Comparison of ENCODE assay signal across 14 cellular contexts in the genomic region with DNA sequence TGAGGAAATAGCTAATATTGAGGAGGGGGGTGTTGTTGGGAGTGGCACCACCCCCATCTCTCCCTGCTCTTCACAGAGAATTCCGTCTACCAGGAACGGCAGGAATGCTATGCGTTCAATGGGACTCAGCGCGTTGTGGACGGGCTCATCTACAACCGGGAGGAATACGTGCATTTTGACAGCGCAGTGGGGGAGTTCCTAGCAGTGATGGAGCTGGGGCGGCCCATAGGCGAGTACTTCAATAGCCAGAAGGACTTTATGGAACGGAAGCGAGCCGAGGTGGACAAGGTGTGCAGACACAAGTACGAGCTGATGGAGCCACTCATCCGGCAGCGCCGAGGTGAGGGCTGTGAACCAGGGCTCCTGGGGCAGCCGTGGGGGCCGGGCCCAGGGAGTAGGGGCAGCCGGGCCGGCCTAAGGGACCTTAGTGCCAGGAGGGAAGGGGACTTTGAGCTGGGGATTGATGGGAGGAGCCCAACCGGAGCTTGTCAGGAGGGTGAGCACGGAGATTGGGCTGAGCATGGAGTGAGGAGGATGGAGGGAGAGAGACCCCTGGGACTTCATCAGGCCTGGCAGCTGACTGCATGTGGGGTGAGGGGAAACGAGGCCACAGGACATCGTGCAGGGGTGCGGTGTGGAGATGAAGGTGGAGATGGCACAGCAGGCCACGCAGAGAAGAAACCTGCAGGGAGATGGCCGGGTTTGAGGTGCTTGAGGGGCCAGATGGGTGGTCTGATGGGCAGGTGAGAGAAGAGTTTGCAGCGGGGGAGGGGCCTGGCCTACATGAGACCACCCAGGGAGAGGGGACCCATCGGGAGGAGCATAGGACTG. TPM values are rescaled to one million over a fixed set of nuclear protein-coding genes. Genes with fewer than 3 reads are reported as not detected.
DNase-seq lines count a peak whose midpoint lies in the region; ATAC-seq, FAIRE-seq and TF ChIP-seq lines count a peak whose summit lies in the region.
"Had no signal": no experiment of that assay in that cellular context is flagged by ENCODE, and none has a peak within 500 bp of the region (broad histone marks: within the 10 kb centered on the region; RNA-seq: fewer than 3 reads in every experiment).

No MANE protein-coding gene starts in this region.

- no peaks in the 10 kb centered on the region; the same call in 1 of the 2 replicates for H3K4me1 ChIP-seq in Caco-2
- H3K4me1 ChIP-seq in GM12878 (ENCODE audit: control insufficient read depth, insufficient read depth, low read length), result peaks cover 50% of the 10 kb centered on the region

- no peaks in the 10 kb centered on the region for H3K79me2 ChIP-seq in GM12878 (ENCODE audit: control insufficient read depth, insufficient read depth, low read length)

- H3K27ac ChIP-seq in GM12878 (ENCODE audit: control insufficient read depth, insufficient read depth), result no peak overlapping the region
- H3K27ac ChIP-seq: ascending aorta, esophagus muscularis mucosa had no signal

- H3K4me1 Mint-ChIP-seq in Caco-2 (ENCODE audit: low read depth, unreplicated experiment) (peaks cover 6% of the 10 kb centered on the region), naive B cell (peaks cover 53 to 67% (median 58%) of the 10 kb centered on the region in 3 donors)

- POLR2A ChIA-PET in Caco-2 (lab: Charles Lee) (no interaction called here), GM12878 (lab: Charles Lee) (interaction anchor here (0.6 to 1.8 kb wide), 7 partner anchors 23 to 225 kb away, joined by 3 to 5 read pairs (median 4); partner anchors contain the start of genes HLA-DPA1 and HLA-DPB1)

- TF ChIP-seq CTCF in Caco-2 (IDR thresholded peaks at IDR 0.05; ENCODE audit: insufficient read depth in 1 of 2, low read depth in 1 of 2, low read length in 1 of 2, severe bottlenecking in 1 of 2, unreplicated experiment in 1 of 2) (no peak), GM12878 (IDR thresholded peaks at IDR 0.05 in 2 of 3, conservative IDR thresholded peaks at IDR 0.05 in 1 of 3; ENCODE audit: control insufficient read depth in 2 of 3, extremely low read depth in 1 of 3, insufficient read depth in 1 of 3, low read depth in 3 of 3, low read length in 3 of 3) (no peak)

- no peak for TF ChIP-seq POLR2A in GM12878 (IDR thresholded peaks at IDR 0.05; ENCODE audit: low read depth, low read length)

- BruUV-seq in Caco-2 (replicated peaks; lab: Mats Ljungman, UMichigan) (no TSS peak), GM12878 (replicated peaks; lab: Mats Ljungman, UMichigan) (no TSS peak)

- no peak for FAIRE-seq in GM12878 (lab: Jason Lieb, UNC)
- FAIRE-seq: G401.6 had no signal

- 24% methylated on average over 31 of the region's 31 CpGs for WGBS in GM12878 (ENCODE audit: insufficient coverage, insufficient replicate concordance, low lambda C conversion rate, missing lambda C conversion rate)

- intact Hi-C loops in Caco-2 (cut with micrococcal nuclease; ENCODE audit: unreplicated experiment) (no loop called here), GM12878 (cut with micrococcal nuclease; ENCODE audit: unreplicated experiment) (no loop called here)

- H3K9ac ChIP-seq in GM12878 (ENCODE audit: control insufficient read depth, insufficient read depth, low read length), result no peak overlapping the region

- peak overlapping the region; percentile 19; the same call in 1 of the 2 replicates for H2AFZ ChIP-seq in GM12878 (ENCODE audit: control insufficient read depth, low read depth, low read length)

- H3K4me3 ChIP-seq in Caco-2 (ENCODE audit: low read depth, low read length) (no peak overlapping the region), H7 (ENCODE audit: insufficient read depth, low read depth, low read length) (peak overlapping the region; percentile 66), GM12878 (no peak overlapping the region)
- H3K4me3 ChIP-seq: ascending aorta, esophagus muscularis mucosa had no signal

- CTCF ChIA-PET in Caco-2 (lab: Charles Lee), result no interaction called here
- CTCF ChIA-PET in GM12878 (lab: Yijun Ruan, JAX), result interaction anchor here (0.8 to 8.9 kb wide), 11 partner anchors 13 to 133 kb away, joined by 3 to 184 read pairs (median 6); no protein-coding TSS in a partner anchor

- H3K36me3 Mint-ChIP-seq in Caco-2 (ENCODE audit: insufficient read depth, unreplicated experiment) (no peaks in the 10 kb centered on the region), naive B cell (peaks cover 0 to 8% of the 10 kb centered on the region in 2 donors)

- no peaks in the 10 kb centered on the region; the same call in 1 of the 2 replicates for H3K9me3 ChIP-seq in Caco-2
- H3K9me3 ChIP-seq in GM12878 (replicated peaks; ENCODE audit: control insufficient read depth, insufficient read depth, low read length), result no peaks in the 10 kb centered on the region; the same call in 2 of the 3 replicates
- H3K9me3 ChIP-seq: ascending aorta, esophagus muscularis mucosa had no signal

- SMC1A ChIA-PET in GM12878 (lab: Charles Lee; ENCODE audit: uncharacterized antibody, unreplicated experiment), result interaction anchor here (0.9 to 8.9 kb wide), 9 partner anchors 19 to 132 kb away, joined by 3 to 139 read pairs (median 4); partner anchors contain the start of gene HLA-DOA

- ATAC-seq in GM12878 (no peak), naive B cell (ENCODE audit: low read depth in 2 of 2) (no peak), GM18868 (IDR thresholded peaks at IDR 0.05; ENCODE audit: unreplicated experiment) (no peak), GM19452 (IDR thresholded peaks at IDR 0.05; ENCODE audit: unreplicated experiment) (no peak)
- ATAC-seq: activated CD4-positive, CD25-positive, alpha-beta regulatory T cell treated with anti-CD3 and anti-CD28 coated beads, Interleukin-2, amount 50 U/mL, for 24 hours; left cardiac atrium had no signal

- in situ Hi-C loops in GM12878 (cut with MboI), result loop anchor here (5.0 kb wide), 1 partner anchor 130 kb away; no protein-coding TSS in a partner anchor

- peaks cover 6% of the 10 kb centered on the region for H3K9me3 Mint-ChIP-seq in Caco-2 (ENCODE audit: unreplicated experiment)
- H3K9me3 Mint-ChIP-seq in naive B cell, result peaks cover 0 to 4% (median 2%) of the 10 kb centered on the region in 7 donors

- H4K20me1 ChIP-seq in GM12878 (ENCODE audit: control insufficient read depth, insufficient read depth), result no peaks in the 10 kb centered on the region

- DNase-seq in Caco-2, result no peak
- DNase-seq in H7, result peak; percentile 67
- no peak for DNase-seq in GM12878 (ENCODE audit: low read depth, low spot score)
- no peak for DNase-seq in naive B cell
- no peak for DNase-seq in activated CD4-positive, CD25-positive, alpha-beta regulatory T cell (lab: John Stamatoyannopoulos, UW)
- DNase-seq in COLO668 (lab: John Stamatoyannopoulos, UW; ENCODE audit: unreplicated experiment), result no peak
- DNase-seq: left cardiac atrium, NCI-H1694 had no signal

- H3K4me2 ChIP-seq in GM12878 (ENCODE audit: control insufficient read depth, insufficient read depth), result peak overlapping the region; percentile 49

- H3K4me3 Mint-ChIP-seq in Caco-2 (ENCODE audit: unreplicated experiment) (no peak overlapping the region), naive B cell (peak overlapping the region; percentile 19 to 89 (median 76))

- TF ChIP-seq EP300 in GM12878 (IDR thresholded peaks at IDR 0.05; ENCODE audit: borderline replicate concordance in 1 of 2, control insufficient read depth in 1 of 2, low read depth in 2 of 2, low read length in 2 of 2), result no peak

- no peak for TF ChIP-seq RAD21 in GM12878 (IDR thresholded peaks at IDR 0.05; ENCODE audit: insufficient read depth, low read depth, low read length)

- H3K27me3 ChIP-seq in Caco-2 (replicated peaks; ENCODE audit: control insufficient read depth, insufficient read depth, low read length) (peaks cover 1% of the 10 kb centered on the region), H7 (ENCODE audit: control insufficient read depth, insufficient read depth, low read length) (no peaks in the 10 kb centered on the region; the same call in 1 of the 2 replicates), GM12878 (replicated peaks in 1 of 2; ENCODE audit: control insufficient read depth in 2 of 2, insufficient read depth in 2 of 2, low read length in 1 of 2) (peaks cover 0 to 2% of the 10 kb centered on the region in 2 experiments; a peak in 2 of 4 replicates)
- H3K27me3 ChIP-seq: ascending aorta had no signal

- H3K27me3 Mint-ChIP-seq in Caco-2 (ENCODE audit: insufficient read depth, unreplicated experiment), result peaks cover 21% of the 10 kb centered on the region
- peaks cover 0 to 12% (median 9%) of the 10 kb centered on the region in 3 donors for H3K27me3 Mint-ChIP-seq in naive B cell

- H3K27ac Mint-ChIP-seq in Caco-2 (ENCODE audit: unreplicated experiment) (peak overlapping the region; percentile 69), naive B cell (peak overlapping the region in 5 of 6 donors; percentile 14 to 81 (median 64))

- RAD21 ChIA-PET in GM12878 (lab: Charles Lee; ENCODE audit: unreplicated experiment), result interaction anchor here (0.6 to 1.4 kb wide), 8 partner anchors 9 to 131 kb away, joined by 3 to 4 read pairs (median 3); no protein-coding TSS in a partner anchor

- H3K36me3 ChIP-seq in Caco-2 (ENCODE audit: control insufficient read depth, insufficient read depth, low read length) (no peaks in the 10 kb centered on the region), H7 (replicated peaks; ENCODE audit: control insufficient read depth, insufficient read depth, low read length) (no peaks in the 10 kb centered on the region; the same call in 1 of the 2 replicates), GM12878 (ENCODE audit: control insufficient read depth in 2 of 2, insufficient read depth in 2 of 2, low read length in 1 of 2) (no peaks in the 10 kb centered on the region)
- H3K36me3 ChIP-seq: ascending aorta, esophagus muscularis mucosa had no signal

RNA-seq across cellular contexts. Expression of gene HLA-DPB1, which starts 41.3 kb away (rescaled TPM):
- total RNA-seq in Caco-2 (2022) (not detected in 2 replicates), GM12878 (2014; rRNA removed) (395 and 404 TPM in 2 replicates), GM12878 (2014; rRNA removed; fragmentation: Illumina TruSeq; extraction: Trizol) (285 and 287 TPM in 2 replicates), GM12878 (2021) (481 and 486 TPM in 2 replicates)
- total RNA-seq in H7 (2014; rRNA removed; shearing (Covaris generic)), result 27.6 and 29.3 TPM in 2 replicates
- 134 and 137 TPM in 2 replicates for total RNA-seq in GM12878 (2013; cell fraction: nucleolus; rRNA removed)
- polyA plus RNA-seq in GM12878 (2011; ENCODE audit: low read depth), result 254 TPM
- polyA plus RNA-seq in GM12878 (2011; rRNA removed) (292 and 430 TPM in 2 replicates), GM12878 (2014; fragmentation: Illumina TruSeq; extraction: Trizol) (226 and 305 TPM in 2 replicates), GM12878 (2014; fragmentation: Nextera tagmentation; extraction: Ambion mirVana) (100 to 1,000 TPM; 101 to 177 TPM), GM12878 (2014; rRNA removed) (675 and 740 TPM in 2 replicates), GM12878 (2016; fragmentation: Nextera tagmentation; extraction: Ambion mirVana) (100 to 1,000 TPM; 346 to 359 TPM), naive B cell (ENCODE audit: low read depth in 6 of 6) (1,000 to 10,000 TPM; 1,951 to 3,267 (median 2,600) TPM)
- polyA plus RNA-seq in GM12878 (2011; cell fraction: cytosol; rRNA removed), result 502 and 678 TPM in 2 replicates
- 323 and 407 TPM in 2 replicates for polyA plus RNA-seq in GM12878 (2011; cell fraction: nucleus; rRNA removed)
- 456 and 490 TPM in 2 replicates for polyA plus RNA-seq in GM12878 (2012)
- polyA minus RNA-seq in GM12878 (2011; rRNA and poly(A)+ RNA removed), result 225 and 371 TPM in 2 replicates
- 92.2 and 105 TPM in 2 replicates for polyA minus RNA-seq in GM12878 (2011; cell fraction: cytosol; rRNA and poly(A)+ RNA removed)
- polyA minus RNA-seq in GM12878 (2011; cell fraction: nucleus; rRNA and poly(A)+ RNA removed), result 45.3 and 62.7 TPM in 2 replicates

RNA-seq across cellular contexts. Expression of gene HLA-DPA1, which starts 43.6 kb away (rescaled TPM):
- not detected in 2 replicates for total RNA-seq in Caco-2 (2022)
- total RNA-seq in H7 (2014; rRNA removed; shearing (Covaris generic)), result 3.6 and 4.9 TPM in 2 replicates
- 426 and 443 TPM in 2 replicates for total RNA-seq in GM12878 (2013; cell fraction: nucleolus; rRNA removed)
- total RNA-seq in GM12878 (2014; rRNA removed), result 1,084 and 1,097 TPM in 2 replicates
- total RNA-seq in GM12878 (2014; rRNA removed; fragmentation: Illumina TruSeq; extraction: Trizol), result 990 and 1,018 TPM in 2 replicates
- total RNA-seq in GM12878 (2021), result 707 and 749 TPM in 2 replicates
- polyA plus RNA-seq in GM12878 (2011; ENCODE audit: low read depth), result 802 TPM
- 1,074 and 1,640 TPM in 2 replicates for polyA plus RNA-seq in GM12878 (2011; rRNA removed)
- 1,290 and 1,476 TPM in 2 replicates for polyA plus RNA-seq in GM12878 (2011; cell fraction: cytosol; rRNA removed)
- 450 and 715 TPM in 2 replicates for polyA plus RNA-seq in GM12878 (2011; cell fraction: nucleus; rRNA removed)
- polyA plus RNA-seq in GM12878 (2012), result 953 and 1,333 TPM in 2 replicates
- polyA plus RNA-seq in GM12878 (2014; fragmentation: Illumina TruSeq; extraction: Trizol), result 1,388 and 1,535 TPM in 2 replicates
- polyA plus RNA-seq in GM12878 (2014; fragmentation: Nextera tagmentation; extraction: Ambion mirVana), result 100 to 1,000 TPM; 508 to 665 TPM
- 952 and 1,003 TPM in 2 replicates for polyA plus RNA-seq in GM12878 (2014; rRNA removed)
- 100 to 1,000 TPM; 640 to 684 TPM for polyA plus RNA-seq in GM12878 (2016; fragmentation: Nextera tagmentation; extraction: Ambion mirVana)
- polyA minus RNA-seq in GM12878 (2011; rRNA and poly(A)+ RNA removed), result 630 and 837 TPM in 2 replicates
- 250 and 316 TPM in 2 replicates for polyA minus RNA-seq in GM12878 (2011; cell fraction: cytosol; rRNA and poly(A)+ RNA removed)
- polyA minus RNA-seq in GM12878 (2011; cell fraction: nucleus; rRNA and poly(A)+ RNA removed), result 116 and 131 TPM in 2 replicates
- polyA plus RNA-seq in naive B cell (ENCODE audit: low read depth in 6 of 6), result 1,000 to 10,000 TPM; 2,534 to 3,526 (median 2,823) TPM

Comparison
In these comparisons a context has a peak if more than half of its experiments do, and no peak if none do; other contexts are left out.
1. RNA of gene HLA-DPB1, which starts 41.3 kb away (total RNA-seq): 134 to 486 TPM in GM12878 and 27.6 to 29.3 TPM in H7; not detected in Caco-2; every median in the first group is over 10 times any median in the second.
2. RNA of gene HLA-DPA1, which starts 43.6 kb away (total RNA-seq): 426 to 1,097 TPM in GM12878; 3.6 to 4.9 TPM in H7 and not detected in Caco-2; every median in the first group is over 10 times any median in the second.